8 cellular contexts compared by ENCODE assay signal in genomic region chr5:122156724-122157325, GRCh38. TPM values are rescaled to one million over a fixed set of nuclear protein-coding genes. Genes with fewer than 3 reads are reported as not detected.
DNase-seq lines count a peak whose midpoint lies in the region; ATAC-seq and TF ChIP-seq lines count a peak whose summit lies in the region.

No MANE protein-coding gene starts in this region.

- no peak for ATAC-seq in HG02840 (IDR thresholded peaks at IDR 0.05; ENCODE audit: low FRiP score, unreplicated experiment)

- peak; percentile 4 for TF ChIP-seq CTCF in NB4 (IDR thresholded peaks at IDR 0.05; ENCODE audit: low read depth, low read length)
- peak; percentile 63 for TF ChIP-seq CTCF in osteoblast (IDR thresholded peaks at IDR 0.05; ENCODE audit: extremely low read depth, low read depth, low read length)

- H3K4me1 ChIP-seq in osteoblast (ENCODE audit: insufficient read depth, low read length) = peaks cover 35% of the 10 kb centered on the region

- H3K9me3 Mint-ChIP-seq in activated T-cell treated with anti-CD3 and anti-CD28 coated beads, Interleukin-2, amount 50 U/mL, for 24 hours = no peaks in the 10 kb centered on the region

- peak overlapping the region; percentile 19 for H3K27ac ChIP-seq in osteoblast (ENCODE audit: low read depth, low read length)

- no peaks in the 10 kb centered on the region for H3K27me3 ChIP-seq in osteoblast (ENCODE audit: insufficient read depth, low read length)

- H3K36me3 Mint-ChIP-seq in activated T-cell treated with anti-CD3 and anti-CD28 coated beads, Interleukin-2, amount 50 U/mL, for 24 hours (ENCODE audit: low read depth) = no peaks in the 10 kb centered on the region

- H3K4me1 Mint-ChIP-seq in activated T-cell treated with anti-CD3 and anti-CD28 coated beads, Interleukin-2, amount 50 U/mL, for 24 hours (ENCODE audit: low read depth) = peaks cover 13% of the 10 kb centered on the region

- no peak overlapping the region for H3K4me2 ChIP-seq in osteoblast (ENCODE audit: insufficient read depth, low read length)

- no peak for TF ChIP-seq POLR2A in NB4 (IDR thresholded peaks at IDR 0.05; ENCODE audit: extremely low read depth, insufficient read length)

- H3K4me3 ChIP-seq in NB4 (ENCODE audit: low read depth, low read length) = no peak overlapping the region
- no peak overlapping the region for H3K4me3 ChIP-seq in osteoblast (ENCODE audit: insufficient read depth, low read length)

- H3K4me3 Mint-ChIP-seq in activated T-cell treated with anti-CD3 and anti-CD28 coated beads, Interleukin-2, amount 50 U/mL, for 24 hours = no peak overlapping the region

- H3K36me3 ChIP-seq in osteoblast (ENCODE audit: insufficient read depth, low read length) = no peaks in the 10 kb centered on the region

- no peaks in the 10 kb centered on the region for H3K9me3 ChIP-seq in osteoblast (ENCODE audit: low read depth, low read length)

- H4K20me1 ChIP-seq in osteoblast (ENCODE audit: insufficient read depth, low read length) = no peaks in the 10 kb centered on the region

- no peak overlapping the region for H2AFZ ChIP-seq in osteoblast (ENCODE audit: low read length)

- no peak overlapping the region for H3K27ac Mint-ChIP-seq in activated T-cell treated with anti-CD3 and anti-CD28 coated beads, Interleukin-2, amount 50 U/mL, for 24 hours

- DNase-seq in DMS79 treated with DMSO at 0.1 percent for 48 hours (lab: John Stamatoyannopoulos, UW) (peak; percentile 3), DMS79 (lab: John Stamatoyannopoulos, UW) (no peak), NB4 (ENCODE audit: low read depth) (peak; percentile 16), cerebellar cortex (ENCODE audit: low spot score) (peak; percentile 27), osteoblast (ENCODE audit: insufficient read length, low spot score, missing footprints) (no peak)
- no peak for DNase-seq in activated T-cell treated with anti-CD3 and anti-CD28 coated beads, Interleukin-2, amount 50 U/mL, for 24 hours
- no peak for DNase-seq in stimulated activated CD4-positive, alpha-beta T cell treated with anti-CD3 and anti-CD28 coated beads, Interleukin-4, amount 100 ng/mL, for 1 hour

- no peaks in the 10 kb centered on the region for H3K79me2 ChIP-seq in osteoblast (ENCODE audit: insufficient read depth, low read length)

- peaks cover 3% of the 10 kb centered on the region for H3K27me3 Mint-ChIP-seq in activated T-cell treated with anti-CD3 and anti-CD28 coated beads, Interleukin-2, amount 50 U/mL, for 24 hours

RNA-seq across cellular contexts. Expression of gene ZNF474, which starts 27.5 kb away (rescaled TPM):
- 0.29 and 0.72 TPM in 2 replicates for total RNA-seq in osteoblast

Comparison
In these comparisons a context has a peak if more than half of its experiments do, and no peak if none do; other contexts are left out.
1. DNase-seq: peak in DMS79 treated with DMSO at 0.1 percent for 48 hours (single experiment), NB4 (single experiment) and cerebellar cortex (single experiment); none in DMS79 (single experiment), osteoblast (single experiment), activated T-cell treated with anti-CD3 and anti-CD28 coated beads, Interleukin-2, amount 50 U/mL, for 24 hours (single experiment) and stimulated activated CD4-positive, alpha-beta T cell treated with anti-CD3 and anti-CD28 coated beads, Interleukin-4, amount 100 ng/mL, for 1 hour (single experiment).